Comparison of ENCODE assay signal across 15 cellular contexts in genomic region chr2:172943992-172944793, GRCh38.
DNase-seq lines count a peak whose midpoint lies in the region; ATAC-seq and TF ChIP-seq lines count a peak whose summit lies in the region.
"Had no signal": no experiment of that assay in that cellular context is flagged by ENCODE, and none has a peak within 500 bp of the region (broad histone marks: within the 10 kb centered on the region; RNA-seq: fewer than 3 reads in every experiment).

No MANE protein-coding gene starts in this region.

- H3K79me1 ChIP-seq in IMR-90 (ENCODE audit: low read depth in 1 of 2, low read length in 2 of 2) = no peaks in the 10 kb centered on the region

- H4K20me1 ChIP-seq in IMR-90 (ENCODE audit: insufficient read depth, low read length) = no peaks in the 10 kb centered on the region
- no peaks in the 10 kb centered on the region for H4K20me1 ChIP-seq in neural progenitor cell (ENCODE audit: low read depth)

- H3K36me3 ChIP-seq in IMR-90 (ENCODE audit: control insufficient read depth, insufficient read depth, low read length) (no peaks in the 10 kb centered on the region), neural progenitor cell (no peaks in the 10 kb centered on the region)
- H3K36me3 ChIP-seq: lower lobe of right lung had no signal

- peak overlapping the region; percentile 38; the same call in 1 of the 2 replicates for H2BK120ac ChIP-seq in IMR-90 (ENCODE audit: low read depth, low read length)

- POLR2A ChIA-PET in IMR-90 (lab: Charles Lee; ENCODE audit: unreplicated experiment) = no interaction called here
- POLR2A ChIA-PET in activated CD8-positive, alpha-beta T cell treated with anti-CD3 and anti-CD28 coated beads, Interleukin-2, amount 10 ng/mL, durations not matched to agents 7 days and 5 days (lab: Charles Lee) = interaction anchor here (0.6 kb wide), 1 partner anchor 26 kb away, joined by 3 read pairs; no protein-coding TSS in a partner anchor

- no peak overlapping the region for H3K4ac ChIP-seq in IMR-90 (ENCODE audit: low read depth, low read length)

- H3K4me2 ChIP-seq in IMR-90 (ENCODE audit: low read depth, low read length) = 0 out of 2 replicates have a peak overlapping the region, but pooled peaks have one; percentile 22
- H3K4me2 ChIP-seq in neural progenitor cell = no peak overlapping the region

- 95% methylated on average over 4 of the region's 8 CpGs; no CpG with 5 or more reads in 1 of the 2 experiments for WGBS in IMR-90 (ENCODE audit: extremely low coverage in 2 of 2, insufficient read length in 1 of 2), 2 experiments

- intact Hi-C loops in IMR-90 (cut with micrococcal nuclease) = loop anchor here (10.0 kb wide), 1 partner anchor 229 kb away; no protein-coding TSS in a partner anchor

- no peak overlapping the region for H2BK5ac ChIP-seq in IMR-90 (ENCODE audit: low read depth, low read length, poor library complexity, severe bottlenecking)

- DNase-seq in T-helper 2 cell treated with Interferon-gamma antibody and Interleukin-4, amounts not matched to agents 5 μg/mL and 100 μg/mL, for 36 hours (ENCODE audit: low spot score) = no peak
- DNase-seq in T-helper 2 cell (no peak), IMR-90 (peak; percentile 80), neural progenitor cell (ENCODE audit: low spot score) (no peak), NAMALWA (ENCODE audit: low spot score) (no peak), HuH-7.5 (ENCODE audit: low spot score) (no peak)
- no peak for DNase-seq in activated CD8-positive, alpha-beta T cell treated with anti-CD3 and anti-CD28 coated beads, Interleukin-2, amount 10 ng/mL, durations not matched to agents 7 days and 5 days
- DNase-seq in stimulated activated naive B cell treated with anti-CD40 and anti-IgM and Interleukin-4, amounts not matched to agents 10 μg/mL and 1 μg/mL and 100 μg/mL, for 72 hours = no peak
- DNase-seq: central memory CD4-positive, alpha-beta T cell; foreskin melanocyte; lower lobe of right lung; NCI-H1930; nephron progenitor cell; retina; SHP77 treated with DMSO at 0.1 percent for 48 hours had no signal

- peaks cover 22% of the 10 kb centered on the region for H3K9me3 Mint-ChIP-seq in T-helper 2 cell treated with Interferon-gamma antibody and Interleukin-4, amounts not matched to agents 5 μg/mL and 100 μg/mL, for 36 hours
- H3K9me3 Mint-ChIP-seq in activated CD8-positive, alpha-beta T cell treated with anti-CD3 and anti-CD28 coated beads, Interleukin-2, amount 10 ng/mL, durations not matched to agents 7 days and 5 days (ENCODE audit: insufficient read depth) = peaks cover 22% of the 10 kb centered on the region
- H3K9me3 Mint-ChIP-seq in neural progenitor cell = no peaks in the 10 kb centered on the region
- peaks cover 8 to 9% of the 10 kb centered on the region in 2 donors for H3K9me3 Mint-ChIP-seq in stimulated activated naive B cell treated with anti-CD40 and anti-IgM and Interleukin-4, amounts not matched to agents 10 μg/mL and 1 μg/mL and 100 μg/mL, for 72 hours

- H3K27me3 ChIP-seq in IMR-90 (ENCODE audit: control insufficient read depth, insufficient read depth, low read length) = no peaks in the 10 kb centered on the region
- H3K27me3 ChIP-seq in neural progenitor cell = no peaks in the 10 kb centered on the region

- H3K79me2 ChIP-seq in neural progenitor cell (ENCODE audit: low read depth) = no peaks in the 10 kb centered on the region

- H3K9ac ChIP-seq in IMR-90 (ENCODE audit: low read depth, low read length) = no peak overlapping the region
- H3K9ac ChIP-seq in neural progenitor cell = no peak overlapping the region

- CTCF ChIA-PET in IMR-90 (lab: Yijun Ruan, JAX) = interaction anchor here (1.3 kb wide), 1 partner anchor 13 kb away, joined by 3 read pairs; no protein-coding TSS in a partner anchor
- CTCF ChIA-PET in activated CD8-positive, alpha-beta T cell treated with anti-CD3 and anti-CD28 coated beads, Interleukin-2, amount 10 ng/mL, durations not matched to agents 7 days and 5 days (lab: Charles Lee) = interaction anchor here (1.0 to 2.2 kb wide), 2 partner anchors 13 to 20 kb away, joined by 4 to 11 read pairs; no protein-coding TSS in a partner anchor

- H3K27ac ChIP-seq in IMR-90 (ENCODE audit: insufficient read depth, low read length) (no peak overlapping the region), neural progenitor cell (no peak overlapping the region)
- H3K27ac ChIP-seq: lower lobe of right lung had no signal

- H3K9me3 ChIP-seq in IMR-90 (ENCODE audit: control insufficient read depth, insufficient read depth, low read length) = peaks cover 3% of the 10 kb centered on the region
- no peaks in the 10 kb centered on the region for H3K9me3 ChIP-seq in neural progenitor cell (ENCODE audit: low read depth)
- H3K9me3 ChIP-seq: lower lobe of right lung had no signal

- TF ChIP-seq POLR2A in IMR-90 (IDR thresholded peaks at IDR 0.05; ENCODE audit: low read depth, low read length) = no peak

- no peak overlapping the region for H2AFZ ChIP-seq in IMR-90 (replicated peaks; ENCODE audit: low read length, poor library complexity)
- peak overlapping the region; percentile 61 for H2AFZ ChIP-seq in neural progenitor cell (replicated peaks)

- TF ChIP-seq RAD21 in IMR-90 (IDR thresholded peaks at IDR 0.05; ENCODE audit: low read length) = no peak

- H3K4me1 ChIP-seq in IMR-90 (ENCODE audit: control insufficient read depth, insufficient read depth, low read length) (peaks cover 9% of the 10 kb centered on the region), neural progenitor cell (no peaks in the 10 kb centered on the region)
- H3K4me1 ChIP-seq: lower lobe of right lung had no signal

- H3K14ac ChIP-seq in IMR-90 (replicated peaks; ENCODE audit: low read depth, low read length) = no peak overlapping the region

- H3K27ac Mint-ChIP-seq in T-helper 2 cell treated with Interferon-gamma antibody and Interleukin-4, amounts not matched to agents 5 μg/mL and 100 μg/mL, for 36 hours = no peak overlapping the region
- peak overlapping the region; percentile 41 for H3K27ac Mint-ChIP-seq in activated CD8-positive, alpha-beta T cell treated with anti-CD3 and anti-CD28 coated beads, Interleukin-2, amount 10 ng/mL, durations not matched to agents 7 days and 5 days
- H3K27ac Mint-ChIP-seq in neural progenitor cell = no peak overlapping the region
- no peak overlapping the region for H3K27ac Mint-ChIP-seq in stimulated activated naive B cell treated with anti-CD40 and anti-IgM and Interleukin-4, amounts not matched to agents 10 μg/mL and 1 μg/mL and 100 μg/mL, for 72 hours
- H3K27ac Mint-ChIP-seq: nephron progenitor cell had no signal

- BruUV-seq in IMR-90 (replicated peaks; lab: Mats Ljungman, UMichigan) = no TSS peak

- H2BK20ac ChIP-seq in IMR-90 (ENCODE audit: low read depth, low read length) = no peak overlapping the region

- no peak overlapping the region for H3K23ac ChIP-seq in IMR-90 (ENCODE audit: low read depth, low read length)

- in situ Hi-C loops in IMR-90 (cut with MboI; ENCODE audit: low sequenced_read_pairs) = no loop called here

- peak overlapping the region; percentile 25; the same call in 1 of the 3 replicates for H2BK15ac ChIP-seq in IMR-90 (ENCODE audit: low read depth, low read length)

- no peak overlapping the region for H2AK9ac ChIP-seq in IMR-90 (replicated peaks; ENCODE audit: low read depth, low read length, poor library complexity)

- H4K8ac ChIP-seq in IMR-90 (ENCODE audit: low read depth in 2 of 2, low read length in 2 of 2) = no peak overlapping the region

- no peak overlapping the region for H4K91ac ChIP-seq in IMR-90 (ENCODE audit: insufficient read depth, low read depth, low read length)

- H3K4me3 Mint-ChIP-seq in T-helper 2 cell treated with Interferon-gamma antibody and Interleukin-4, amounts not matched to agents 5 μg/mL and 100 μg/mL, for 36 hours = peak overlapping the region; percentile 5
- no peak overlapping the region for H3K4me3 Mint-ChIP-seq in activated CD8-positive, alpha-beta T cell treated with anti-CD3 and anti-CD28 coated beads, Interleukin-2, amount 10 ng/mL, durations not matched to agents 7 days and 5 days
- no peak overlapping the region for H3K4me3 Mint-ChIP-seq in neural progenitor cell
- H3K4me3 Mint-ChIP-seq in stimulated activated naive B cell treated with anti-CD40 and anti-IgM and Interleukin-4, amounts not matched to agents 10 μg/mL and 1 μg/mL and 100 μg/mL, for 72 hours = no peak overlapping the region
- H3K4me3 Mint-ChIP-seq: nephron progenitor cell had no signal

- no peak for ATAC-seq in IMR-90 (ENCODE audit: low read depth)
- no peak for ATAC-seq in activated CD8-positive, alpha-beta T cell treated with anti-CD3 and anti-CD28 coated beads, Interleukin-2, amount 10 ng/mL, durations not matched to agents 7 days and 5 days
- no peak for ATAC-seq in stimulated activated naive B cell treated with anti-CD40 and anti-IgM and Interleukin-4, amounts not matched to agents 10 μg/mL and 1 μg/mL and 100 μg/mL, for 72 hours (replicated peaks)

- 0 out of 2 replicates have a peak overlapping the region, but pooled peaks have one; percentile 10 for H2AK5ac ChIP-seq in IMR-90 (ENCODE audit: low read depth, low read length)

- peaks cover 3% of the 10 kb centered on the region for H3K36me3 Mint-ChIP-seq in T-helper 2 cell treated with Interferon-gamma antibody and Interleukin-4, amounts not matched to agents 5 μg/mL and 100 μg/mL, for 36 hours (ENCODE audit: low read depth)
- no peaks in the 10 kb centered on the region for H3K36me3 Mint-ChIP-seq in activated CD8-positive, alpha-beta T cell treated with anti-CD3 and anti-CD28 coated beads, Interleukin-2, amount 10 ng/mL, durations not matched to agents 7 days and 5 days (ENCODE audit: low read depth)
- H3K36me3 Mint-ChIP-seq in neural progenitor cell = no peaks in the 10 kb centered on the region
- H3K36me3 Mint-ChIP-seq in stimulated activated naive B cell treated with anti-CD40 and anti-IgM and Interleukin-4, amounts not matched to agents 10 μg/mL and 1 μg/mL and 100 μg/mL, for 72 hours = no peaks in the 10 kb centered on the region

- peaks cover 23% of the 10 kb centered on the region for H3K4me1 Mint-ChIP-seq in T-helper 2 cell treated with Interferon-gamma antibody and Interleukin-4, amounts not matched to agents 5 μg/mL and 100 μg/mL, for 36 hours (ENCODE audit: low read depth)
- H3K4me1 Mint-ChIP-seq in activated CD8-positive, alpha-beta T cell treated with anti-CD3 and anti-CD28 coated beads, Interleukin-2, amount 10 ng/mL, durations not matched to agents 7 days and 5 days (ENCODE audit: low read depth) = peaks cover 24% of the 10 kb centered on the region
- no peaks in the 10 kb centered on the region for H3K4me1 Mint-ChIP-seq in neural progenitor cell
- no peaks in the 10 kb centered on the region for H3K4me1 Mint-ChIP-seq in stimulated activated naive B cell treated with anti-CD40 and anti-IgM and Interleukin-4, amounts not matched to agents 10 μg/mL and 1 μg/mL and 100 μg/mL, for 72 hours
- H3K4me1 Mint-ChIP-seq: nephron progenitor cell had no signal

- peak overlapping the region; percentile 25; the same call in 1 of the 2 replicates for H4K5ac ChIP-seq in IMR-90 (ENCODE audit: low read depth, low read length)

- no peak overlapping the region for H3K56ac ChIP-seq in IMR-90 (ENCODE audit: extremely low read depth, insufficient read depth, low read length)

- H3F3A ChIP-seq in neural progenitor cell (ENCODE audit: low read depth) = no peaks in the 10 kb centered on the region

- TF ChIP-seq CTCF in IMR-90 (conservative IDR thresholded peaks at IDR 0.05; ENCODE audit: low read depth, low read length) (no peak), neural progenitor cell (IDR thresholded peaks at IDR 0.05) (no peak)

- dilution Hi-C loops in IMR-90 (cut with HindIII; ENCODE audit: low sequenced_read_pairs, unreplicated experiment) = no loop called here

- H3K27me3 Mint-ChIP-seq in T-helper 2 cell treated with Interferon-gamma antibody and Interleukin-4, amounts not matched to agents 5 μg/mL and 100 μg/mL, for 36 hours (ENCODE audit: low read depth) = peaks cover 4% of the 10 kb centered on the region
- peaks cover 2% of the 10 kb centered on the region for H3K27me3 Mint-ChIP-seq in activated CD8-positive, alpha-beta T cell treated with anti-CD3 and anti-CD28 coated beads, Interleukin-2, amount 10 ng/mL, durations not matched to agents 7 days and 5 days (ENCODE audit: low read depth)
- H3K27me3 Mint-ChIP-seq in neural progenitor cell (ENCODE audit: insufficient read depth, low read depth) = peaks cover 2% of the 10 kb centered on the region
- peaks cover 10 to 22% of the 10 kb centered on the region in 2 donors for H3K27me3 Mint-ChIP-seq in stimulated activated naive B cell treated with anti-CD40 and anti-IgM and Interleukin-4, amounts not matched to agents 10 μg/mL and 1 μg/mL and 100 μg/mL, for 72 hours

- H3K18ac ChIP-seq in IMR-90 (ENCODE audit: low read depth, low read length) = no peak overlapping the region

- no peak overlapping the region for H3K4me3 ChIP-seq in IMR-90 (ENCODE audit: insufficient read depth, low read depth, low read length)
- no peak overlapping the region for H3K4me3 ChIP-seq in neural progenitor cell
- H3K4me3 ChIP-seq: lower lobe of right lung had no signal

- H3K9me1 ChIP-seq in IMR-90 (ENCODE audit: insufficient read depth, low read length) = 0 out of 2 replicates have a peak, but pooled peaks cover 7% of the 10 kb centered on the region
